In genomic region chr6:46704562-46704961, GRCh38 we compare ENCODE assay signal across 9 cellular contexts. TPM values are rescaled to one million over a fixed set of nuclear protein-coding genes. Genes with fewer than 3 reads are reported as not detected.
A peak's percentile ranks its signal among the peaks of the same experiment; 100 is the strongest.
DNase-seq lines count a peak whose midpoint lies in the region; ATAC-seq, FAIRE-seq and TF ChIP-seq lines count a peak whose summit lies in the region.
"Had no signal": no experiment of that assay in that cellular context is flagged by ENCODE, and none has a peak within 500 bp of the region (broad histone marks: within the 10 kb centered on the region; RNA-seq: fewer than 3 reads in every experiment).

No MANE protein-coding gene starts in this region.

- H4K91ac ChIP-seq in H9 (ENCODE audit: insufficient read length, low read depth, low read length) = no peak overlapping the region

- 0% methylated on average over 3 of the region's 3 CpGs for WGBS in A549 (ENCODE audit: missing lambda C conversion rate)
- no CpG with 5 or more reads among the region's 3 CpGs for WGBS in H9 (ENCODE audit: extremely low coverage, insufficient read length, low lambda C conversion rate)

- TF ChIP-seq EP300 in A549 (IDR thresholded peaks at IDR 0.05) = no peak

- H3K14ac ChIP-seq in H9 (ENCODE audit: insufficient read depth, low read length) = no peak overlapping the region

- H3K23ac ChIP-seq in H9 (ENCODE audit: insufficient read length, low read depth, low read length) = no peak overlapping the region

- H3K4me3 Mint-ChIP-seq in H9 = no peak overlapping the region

- H3K4me1 Mint-ChIP-seq in H9 = peaks cover 0 to 4% of the 10 kb centered on the region in 2 experiments; a peak in 1 of 4 replicates

- POLR2A ChIA-PET in A549 (lab: Yijun Ruan, JAX) = no interaction called here

- no peaks in the 10 kb centered on the region for H3K23me2 ChIP-seq in H9 (ENCODE audit: insufficient read length, low read depth, low read length, poor library complexity, severe bottlenecking)

- H3K27me3 Mint-ChIP-seq in H9 (ENCODE audit: low read depth) = no peaks in the 10 kb centered on the region; the same call in 1 of the 2 replicates

- no peak overlapping the region for H3K27ac Mint-ChIP-seq in H9

- TF ChIP-seq CTCF in A549 (IDR thresholded peaks at IDR 0.05) = no peak
- TF ChIP-seq CTCF in H9 (conservative IDR thresholded peaks at IDR 0.05) = peak; percentile 36; the same call in 2 of the 3 replicates
- peak; percentile 23 for TF ChIP-seq CTCF in left ventricle myocardium inferior (IDR thresholded peaks at IDR 0.05; ENCODE audit: borderline replicate concordance)

- no peaks in the 10 kb centered on the region for H3K36me3 Mint-ChIP-seq in H9 (ENCODE audit: insufficient read depth in 1 of 3, low read depth in 3 of 3)

- H3K4me2 ChIP-seq in A549 (no peak overlapping the region), H9 (ENCODE audit: insufficient read depth, insufficient read length, low read length) (no peak overlapping the region)

- H2BK5ac ChIP-seq in H9 (ENCODE audit: insufficient read length, low read length) = no peak overlapping the region

- H3K9me3 Mint-ChIP-seq in H9 = no peaks in the 10 kb centered on the region

- no peak overlapping the region for H2BK15ac ChIP-seq in H9 (ENCODE audit: low read depth, low read length)

- no peaks in the 10 kb centered on the region for H3K4me1 ChIP-seq in A549
- no peaks in the 10 kb centered on the region for H3K4me1 ChIP-seq in H9 (ENCODE audit: insufficient read depth, low read length)
- no peaks in the 10 kb centered on the region for H3K4me1 ChIP-seq in left ventricle myocardium inferior

- H3K79me2 ChIP-seq in H9 (ENCODE audit: insufficient read depth, low read length) = no peaks in the 10 kb centered on the region

- DNase-seq in A549 (ENCODE audit: low read depth in 1 of 2, low spot score in 1 of 2) (peak in 1 of 2 experiments; percentile 37), H9 (no peak), SHP77 treated with DMSO at 0.1 percent for 48 hours (lab: John Stamatoyannopoulos, UW) (peak; percentile 14), left ventricle myocardium inferior (no peak)
- DNase-seq: mesenchymal stem cell had no signal

- no peaks in the 10 kb centered on the region for H3K79me1 ChIP-seq in H9 (ENCODE audit: insufficient read depth, low read depth, low read length, poor library complexity, severe bottlenecking)

- no peak overlapping the region for H2AK5ac ChIP-seq in H9 (ENCODE audit: insufficient read length, low read length)

- no peak overlapping the region for H4K5ac ChIP-seq in H9 (ENCODE audit: insufficient read length, low read depth, low read length)

- peak; percentile 19 to 25; a peak in 1 of 5 replicates for TF ChIP-seq RAD21 in A549 (conservative IDR thresholded peaks at IDR 0.05 in 1 of 2, IDR thresholded peaks at IDR 0.05 in 1 of 2)

- H4K20me1 ChIP-seq in H9 (ENCODE audit: control insufficient read depth, insufficient read depth, insufficient read length) = no peaks in the 10 kb centered on the region

- H3K9me3 ChIP-seq in A549 (no peaks in the 10 kb centered on the region), H9 (ENCODE audit: control insufficient read depth, low read depth, low read length) (no peaks in the 10 kb centered on the region), left ventricle myocardium inferior (replicated peaks) (no peaks in the 10 kb centered on the region)

- intact Hi-C loops in left ventricle myocardium inferior (cut with micrococcal nuclease) = no loop called here

- H3K9ac ChIP-seq in H9 (ENCODE audit: extremely low read depth, insufficient read length, low read length) = no peak overlapping the region

- no peaks in the 10 kb centered on the region for H3K36me3 ChIP-seq in left ventricle myocardium inferior

- no peaks in the 10 kb centered on the region for H3K27me3 ChIP-seq in H9 (ENCODE audit: insufficient read depth, low read length)
- H3K27me3 ChIP-seq in left ventricle myocardium inferior (ENCODE audit: low read depth) = no peaks in the 10 kb centered on the region

- H2BK12ac ChIP-seq in H9 (ENCODE audit: insufficient read length, low read depth, low read length) = no peak overlapping the region

- H2BK20ac ChIP-seq in H9 (ENCODE audit: low read depth, low read length, poor library complexity, severe bottlenecking) = no peak overlapping the region

- H3K56ac ChIP-seq in H9 (ENCODE audit: insufficient read length, low read depth, low read length) = no peak overlapping the region

- H2BK120ac ChIP-seq in H9 (ENCODE audit: low read depth, low read length, poor library complexity, severe bottlenecking) = no peak overlapping the region

- H3K27ac ChIP-seq in A549 (no peak overlapping the region), H9 (ENCODE audit: insufficient read length, low read depth, low read length) (no peak overlapping the region), left ventricle myocardium inferior (replicated peaks) (no peak overlapping the region)

- H4K8ac ChIP-seq in H9 (replicated peaks; ENCODE audit: insufficient read length, low read depth, low read length) = no peak overlapping the region

- H3T11ph ChIP-seq in H9 (ENCODE audit: low read length) = no peak overlapping the region

- H2AFZ ChIP-seq in H9 (ENCODE audit: low read length) = no peak overlapping the region

- 0 out of 6 replicates have a peak, but pooled peaks of 1 of the 2 experiments have one; percentile 42 for ATAC-seq in A549
- no peak for ATAC-seq in GM21529 (IDR thresholded peaks at IDR 0.05; ENCODE audit: unreplicated experiment)
- no peak for ATAC-seq in HG03039 (IDR thresholded peaks at IDR 0.05; ENCODE audit: unreplicated experiment)
- no peak for ATAC-seq in HG02571 (IDR thresholded peaks at IDR 0.05; ENCODE audit: unreplicated experiment)
- no peak for ATAC-seq in GM19328 (IDR thresholded peaks at IDR 0.05; ENCODE audit: unreplicated experiment)

- no peak for TF ChIP-seq POLR2A in A549 (IDR thresholded peaks at IDR 0.05; ENCODE audit: low read length)

- H3K4ac ChIP-seq in H9 (ENCODE audit: low read depth, low read length) = no peak overlapping the region

- H3K4me3 ChIP-seq in A549 = no peak overlapping the region
- H3K4me3 ChIP-seq in left ventricle myocardium inferior = no peak overlapping the region

- H3K18ac ChIP-seq in H9 (ENCODE audit: insufficient read length, low read depth, low read length) = no peak overlapping the region

- CTCF ChIA-PET in A549 (lab: Yijun Ruan, JAX) = interaction anchor here (0.7 kb wide), 1 partner anchor 92 kb away, joined by 3 read pairs; no protein-coding TSS in a partner anchor

- no peak for FAIRE-seq in A549 (lab: Jason Lieb, UNC)

TF ChIP-seq in A549, 52 proteins besides CTCF, POLR2A, EP300 and RAD21 (continues in another document):
- no peak for TF ChIP-seq HES2 (IDR thresholded peaks at IDR 0.05)
- no peak for TF ChIP-seq RFX5 (IDR thresholded peaks at IDR 0.05)
- TF ChIP-seq CHD2 (IDR thresholded peaks at IDR 0.05; ENCODE audit: low read length, partially characterized antibody) = no peak
- TF ChIP-seq FOSB (CRISPR knock-in tag; IDR thresholded peaks at IDR 0.05) = no peak
- TF ChIP-seq JUNB (IDR thresholded peaks at IDR 0.05) = no peak

RNA-seq across cellular contexts. Expression of gene TDRD6, which starts 16.9 kb away (rescaled TPM):
- polyA plus RNA-seq in A549 (2011; rRNA removed) = 0.03 TPM in 2 replicates
- not detected in 2 replicates for polyA plus RNA-seq in A549 (2012; cell fraction: cytosol; rRNA removed)
- polyA plus RNA-seq in A549 (2012; cell fraction: nucleus; rRNA removed) = 0.01 TPM in 1 of 2 replicates, not detected in the other
- not detected in 3 replicates for polyA plus RNA-seq in A549 (2017; fragmentation: RNase III; extraction: RNeasy Plus Mini Kit Qiagen cat#74134 plus additional on column Dnase treatment)
- polyA minus RNA-seq in A549 (2011; rRNA and poly(A)+ RNA removed) = 0.12 TPM in 1 of 2 replicates, not detected in the other
- 0.02 and 0.15 TPM in 2 replicates for total RNA-seq in H9 (2021)
- total RNA-seq in left ventricle myocardium inferior = 0.36 TPM

RNA-seq across cellular contexts. Expression of gene PLA2G7, which starts 30.6 kb away (rescaled TPM):
- 0.04 TPM in 1 of 2 replicates, not detected in the other for polyA plus RNA-seq in A549 (2011; rRNA removed)
- not detected in 2 replicates for polyA plus RNA-seq in A549 (2012; cell fraction: cytosol; rRNA removed)
- polyA plus RNA-seq in A549 (2012; cell fraction: nucleus; rRNA removed) = not detected in 2 replicates
- polyA plus RNA-seq in A549 (2017; fragmentation: RNase III; extraction: RNeasy Plus Mini Kit Qiagen cat#74134 plus additional on column Dnase treatment) = not detected in 3 replicates
- polyA minus RNA-seq in A549 (2011; rRNA and poly(A)+ RNA removed) = not detected in 2 replicates
- total RNA-seq in H9 (2021) = 1.7 and 1.8 TPM in 2 replicates
- 0.16 TPM for total RNA-seq in left ventricle myocardium inferior

RNA-seq across cellular contexts. Expression of gene ANKRD66, which starts 42.2 kb away (rescaled TPM):
- polyA plus RNA-seq in A549 (2011; rRNA removed) (not detected in 2 replicates), A549 (2017; fragmentation: RNase III; extraction: RNeasy Plus Mini Kit Qiagen cat#74134 plus additional on column Dnase treatment) (not detected in 3 replicates)
- polyA plus RNA-seq in A549 (2012; cell fraction: cytosol; rRNA removed) = not detected in 2 replicates
- polyA plus RNA-seq in A549 (2012; cell fraction: nucleus; rRNA removed) = not detected in 2 replicates
- polyA minus RNA-seq in A549 (2011; rRNA and poly(A)+ RNA removed) = not detected in 2 replicates
- total RNA-seq in H9 (2021) (not detected in 2 replicates), left ventricle myocardium inferior (not detected)

RNA-seq across cellular contexts. Expression of gene SLC25A27, which starts 51.8 kb away (rescaled TPM):
- polyA plus RNA-seq in A549 (2011; rRNA removed) = 3.5 and 4.7 TPM in 2 replicates
- 0.32 and 0.56 TPM in 2 replicates for polyA plus RNA-seq in A549 (2012; cell fraction: cytosol; rRNA removed)
- polyA plus RNA-seq in A549 (2012; cell fraction: nucleus; rRNA removed) = 1.2 and 3.4 TPM in 2 replicates
- 0.98 to 1.9 TPM (median 1.4 TPM) in 3 replicates for polyA plus RNA-seq in A549 (2017; fragmentation: RNase III; extraction: RNeasy Plus Mini Kit Qiagen cat#74134 plus additional on column Dnase treatment)
- 0.58 and 0.66 TPM in 2 replicates for polyA minus RNA-seq in A549 (2011; rRNA and poly(A)+ RNA removed)
- 3.8 and 5.1 TPM in 2 replicates for total RNA-seq in H9 (2021)
- total RNA-seq in left ventricle myocardium inferior = 18.6 TPM

RNA-seq across cellular contexts. Expression of gene CYP39A1, which starts 51.9 kb away (rescaled TPM):
- polyA plus RNA-seq in A549 (2011; rRNA removed) (0.48 and 0.78 TPM in 2 replicates), A549 (2017; fragmentation: RNase III; extraction: RNeasy Plus Mini Kit Qiagen cat#74134 plus additional on column Dnase treatment) (0.07 to 0.26 TPM (median 0.22 TPM) in 3 replicates)
- polyA plus RNA-seq in A549 (2012; cell fraction: cytosol; rRNA removed) = 0.04 and 0.11 TPM in 2 replicates
- polyA plus RNA-seq in A549 (2012; cell fraction: nucleus; rRNA removed) = 0.04 TPM in 1 of 2 replicates, not detected in the other
- 0.12 TPM in 1 of 2 replicates, not detected in the other for polyA minus RNA-seq in A549 (2011; rRNA and poly(A)+ RNA removed)
- total RNA-seq in H9 (2021) (0.50 and 0.59 TPM in 2 replicates), left ventricle myocardium inferior (5.4 TPM)
